In the genomic region with DNA sequence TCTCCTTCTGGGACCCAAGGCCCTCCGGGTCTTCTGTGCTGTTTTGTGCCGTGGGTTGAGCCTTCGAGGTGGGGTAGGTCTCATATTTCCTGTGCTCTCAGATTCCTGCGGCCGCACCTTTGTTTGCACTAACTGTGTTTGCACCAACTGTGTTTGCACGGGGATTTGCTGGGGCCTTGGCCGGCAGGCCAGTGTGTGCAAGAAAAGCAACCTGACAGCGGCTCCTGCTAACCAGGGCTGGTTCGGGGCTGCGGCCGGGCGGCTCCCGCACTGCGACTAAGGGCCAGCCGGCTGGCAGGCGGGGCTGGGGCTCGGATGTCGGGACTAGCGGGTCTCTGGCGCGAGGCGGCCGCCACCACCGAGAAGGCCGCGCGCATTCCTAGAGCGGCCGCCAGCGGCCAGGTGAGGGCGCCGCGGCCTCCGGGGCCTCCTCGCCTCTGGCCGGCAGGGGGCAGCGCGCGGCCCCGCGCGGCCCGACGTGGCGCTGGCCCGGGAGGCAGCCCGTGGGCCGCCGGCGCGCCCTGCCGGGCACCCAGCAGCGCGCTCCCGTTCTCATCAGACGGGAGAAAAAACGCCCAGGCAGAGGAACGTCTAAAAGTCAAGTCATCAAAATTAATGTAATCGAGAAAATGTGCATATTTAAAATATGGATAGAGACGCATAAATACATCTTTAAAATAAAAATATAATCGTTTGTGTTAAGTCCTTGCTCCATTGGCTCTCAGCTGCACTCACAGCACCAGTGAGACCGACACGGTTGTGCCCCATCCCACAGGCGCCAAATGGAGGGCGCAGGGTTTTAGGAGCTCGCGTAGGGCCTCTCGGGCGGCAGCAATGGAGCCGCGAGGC, we compare ENCODE assay signal across 8 cellular contexts. TPM values are rescaled to one million over a fixed set of nuclear protein-coding genes. Genes with fewer than 3 reads are reported as not detected.
DNase-seq lines count a peak whose midpoint lies in the region; ATAC-seq and TF ChIP-seq lines count a peak whose summit lies in the region.

No MANE protein-coding gene starts in this region.

- peak; percentile 66 for DNase-seq in NCI-H1092 (lab: John Stamatoyannopoulos, UW)
- peak; percentile 69 to 76 (median 72) for DNase-seq in T-helper 17 cell
- DNase-seq in astrocyte of the cerebellum (ENCODE audit: low read depth) = peak; percentile 3
- no peak for DNase-seq in GOT3 (lab: John Stamatoyannopoulos, UW)

- peak; percentile 83 for TF ChIP-seq CTCF in GM12874 (IDR thresholded peaks at IDR 0.05; ENCODE audit: insufficient read depth, low read depth, low read length)
- peak; percentile 45 for TF ChIP-seq CTCF in astrocyte of the cerebellum (IDR thresholded peaks at IDR 0.05; ENCODE audit: low read depth, low read length, missing control alignments)

- peak overlapping the region in 17 of 21 experiments; percentile 33 to 79 (median 63) for H3K27ac ChIP-seq in skin epidermis

- H3K36me3 Mint-ChIP-seq in T-helper 17 cell (ENCODE audit: low read depth) = no peaks in the 10 kb centered on the region

- peak overlapping the region; percentile 21 for H3K27ac Mint-ChIP-seq in T-helper 17 cell

- no peaks in the 10 kb centered on the region for H3K9me3 ChIP-seq in T-helper 17 cell (ENCODE audit: control insufficient read depth, low read length, poor library complexity, severe bottlenecking)

- peak overlapping the region; percentile 77 for H3K4me3 Mint-ChIP-seq in T-helper 17 cell

- H3K4me3 ChIP-seq in astrocyte of the cerebellum (ENCODE audit: low read depth, low read length) = peak overlapping the region; percentile 32
- H3K4me3 ChIP-seq in iPS-11a (ENCODE audit: low read depth, low read length) = peak overlapping the region; percentile 44
- H3K4me3 ChIP-seq in skin epidermis = peak overlapping the region; percentile 29 to 52 (median 40)

- in situ Hi-C loops in astrocyte of the cerebellum (cut with HindIII; ENCODE audit: low sequenced_read_pairs) = no loop called here

- no peaks in the 10 kb centered on the region for H3K27me3 Mint-ChIP-seq in T-helper 17 cell

- H3K4me1 Mint-ChIP-seq in T-helper 17 cell = peaks cover 4% of the 10 kb centered on the region

- ATAC-seq in HG02571 (IDR thresholded peaks at IDR 0.05; ENCODE audit: unreplicated experiment) = peak; percentile 95
- peak; percentile 99 for ATAC-seq in T-helper 17 cell

RNA-seq across cellular contexts. Expression of gene ZNF777, which starts 38.6 kb away (rescaled TPM):
- 10 to 100 TPM; 12.7 to 16.5 TPM for total RNA-seq in T-helper 17 cell
